Comparison of ENCODE assay signal across 24 cellular contexts in the genomic region with DNA sequence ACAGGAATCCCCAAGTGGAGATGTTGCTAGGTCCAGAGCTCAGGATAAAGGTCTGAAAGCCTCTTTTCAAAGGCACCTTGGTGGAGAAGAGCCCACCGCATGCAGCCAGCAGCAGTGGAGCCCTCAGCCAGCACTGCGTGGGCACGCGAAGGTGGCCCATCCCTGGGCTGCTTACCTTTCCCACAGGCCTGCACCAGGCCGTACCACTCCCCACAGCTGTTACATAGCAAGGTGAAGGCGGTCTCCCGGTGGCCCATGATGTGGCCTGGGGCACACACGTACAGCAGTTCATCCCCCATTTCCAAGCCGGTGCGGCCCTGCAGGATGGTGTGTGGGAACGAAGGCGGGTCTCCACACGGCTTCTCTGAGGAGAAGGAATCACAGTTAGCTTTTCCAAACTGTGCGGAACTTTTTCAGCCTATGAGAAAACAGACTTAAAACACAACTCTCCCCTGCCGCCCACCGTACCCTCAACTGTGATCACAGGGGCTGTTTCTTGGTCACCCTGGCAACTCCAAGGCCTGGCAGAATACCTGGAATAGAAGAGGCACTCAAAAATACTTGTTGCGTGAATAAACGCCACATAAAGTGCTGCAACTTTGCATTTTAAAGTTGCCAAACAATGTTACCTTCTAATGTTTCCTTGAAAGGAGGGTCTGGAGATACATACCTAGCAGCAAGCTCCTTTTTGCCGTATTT.
"Had no signal": no experiment of that assay in that cellular context is flagged by ENCODE, and none has a peak within 500 bp of the region (broad histone marks: within the 10 kb centered on the region; RNA-seq: fewer than 3 reads in every experiment).

No MANE protein-coding gene starts in this region.

- H3K27ac ChIP-seq: gastroesophageal sphincter, left lung, right atrium auricular region had no signal

- H3K27ac Mint-ChIP-seq: activated CD4-positive, alpha-beta T cell treated with anti-CD3 and anti-CD28 coated beads for 36 hours; activated CD8-positive, alpha-beta memory T cell treated with anti-CD3 and anti-CD28 coated beads, Interleukin-2, amount 10 ng/mL, durations not matched to agents 7 days and 5 days; activated naive CD4-positive, alpha-beta T cell treated with anti-CD3 and anti-CD28 coated beads for 36 hours; activated T-helper 17 cell treated with anti-CD3 and anti-CD28 coated beads, Interleukin-2, amount 50 U/mL, for 72 hours; progenitor cell of endocrine pancreas; stimulated activated naive CD8-positive, alpha-beta T cell treated with anti-CD3 and anti-CD28 coated beads, Interleukin-15, Interleukin-2, amounts not matched to agents 100 ng/mL and 50 ng/mL, for 24 hours; T-helper 2 cell treated with Interferon-gamma antibody and Interleukin-4, amounts not matched to agents 5 μg/mL and 100 μg/mL, for 36 hours; WTC11 had no signal

- ATAC-seq: activated CD4-positive, alpha-beta T cell treated with anti-CD3 and anti-CD28 coated beads for 36 hours; activated CD8-positive, alpha-beta memory T cell treated with anti-CD3 and anti-CD28 coated beads, Interleukin-2, amount 10 ng/mL, durations not matched to agents 7 days and 5 days; activated T-helper 17 cell treated with anti-CD3 and anti-CD28 coated beads, Interleukin-2, amount 50 U/mL, for 72 hours; gastroesophageal sphincter; heart left ventricle; left lung; mucosa of descending colon; WTC11 had no signal

- H3K4me3 Mint-ChIP-seq: activated CD4-positive, alpha-beta T cell treated with anti-CD3 and anti-CD28 coated beads for 36 hours; activated CD8-positive, alpha-beta memory T cell treated with anti-CD3 and anti-CD28 coated beads, Interleukin-2, amount 10 ng/mL, durations not matched to agents 7 days and 5 days; activated naive CD4-positive, alpha-beta T cell treated with anti-CD3 and anti-CD28 coated beads for 36 hours; activated T-helper 17 cell treated with anti-CD3 and anti-CD28 coated beads, Interleukin-2, amount 50 U/mL, for 72 hours; naive B cell; neural crest cell; stimulated activated naive CD8-positive, alpha-beta T cell treated with anti-CD3 and anti-CD28 coated beads, Interleukin-15, Interleukin-2, amounts not matched to agents 100 ng/mL and 50 ng/mL, for 24 hours; T-helper 2 cell treated with Interferon-gamma antibody and Interleukin-4, amounts not matched to agents 5 μg/mL and 100 μg/mL, for 36 hours; WTC11 had no signal

- H3K36me3 Mint-ChIP-seq: WTC11 had no signal

- H3K9me3 Mint-ChIP-seq: activated T-helper 17 cell treated with anti-CD3 and anti-CD28 coated beads, Interleukin-2, amount 50 U/mL, for 72 hours had no signal

- H3K4me3 ChIP-seq: gastroesophageal sphincter, heart left ventricle, left lung, mucosa of descending colon, right atrium auricular region had no signal

- H3K4me1 Mint-ChIP-seq: WTC11 had no signal

- H3K27me3 Mint-ChIP-seq: activated CD4-positive, alpha-beta T cell treated with anti-CD3 and anti-CD28 coated beads for 36 hours; activated T-helper 17 cell treated with anti-CD3 and anti-CD28 coated beads, Interleukin-2, amount 50 U/mL, for 72 hours; progenitor cell of endocrine pancreas had no signal

- DNase-seq: activated CD4-positive, alpha-beta T cell treated with anti-CD3 and anti-CD28 coated beads for 36 hours; activated CD4-positive, alpha-beta T cell treated with anti-CD3 and anti-CD28 coated beads, Interleukin-2, amount 50 U/mL, for 48 hours; activated CD8-positive, alpha-beta memory T cell treated with anti-CD3 and anti-CD28 coated beads, Interleukin-2, amount 10 ng/mL, durations not matched to agents 7 days and 5 days; activated naive CD4-positive, alpha-beta T cell treated with anti-CD3 and anti-CD28 coated beads for 36 hours; activated T-cell treated with anti-CD3 and anti-CD28 coated beads, Interleukin-2, amount 50 U/mL, for 1 hour; cerebellar nuclear complex; cortex of kidney; heart left ventricle; kidney; left lung; mammary epithelial cell; mucosa of descending colon; naive B cell; stimulated activated CD4-positive, alpha-beta T cell treated with anti-CD3 and anti-CD28 coated beads, Interleukin-12 subunit alpha, Interleukin-12 subunit beta, amount 100 ng/mL, for 4 hours; stimulated activated CD4-positive, alpha-beta T cell treated with anti-CD3 and anti-CD28 coated beads, Interleukin-1b, Interleukin-23, amount 100 ng/mL, for 48 hours; stimulated activated CD8-positive, alpha-beta memory T cell treated with anti-CD3 and anti-CD28 coated beads, Interleukin-4, amount 100 ng/mL, for 48 hours had no signal
